ENCODE assay signal across 8 cellular contexts in genomic region chr14:85531141-85531593, GRCh38. TPM values are rescaled to one million over a fixed set of nuclear protein-coding genes. Genes with fewer than 3 reads are reported as not detected.
DNase-seq lines count a peak whose midpoint lies in the region; ATAC-seq lines count a peak whose summit lies in the region.

No MANE protein-coding gene starts in this region.

- H3K36me3 ChIP-seq in H7 (replicated peaks; ENCODE audit: control insufficient read depth, insufficient read depth, low read length): no peaks in the 10 kb centered on the region
- no peaks in the 10 kb centered on the region for H3K36me3 ChIP-seq in naive thymus-derived CD4-positive, alpha-beta T cell (ENCODE audit: control insufficient read depth in 2 of 3, insufficient read depth in 3 of 3, low read length in 3 of 3)

- H3K27ac ChIP-seq in right cardiac atrium (ENCODE audit: low read length): no peak overlapping the region
- H3K27ac ChIP-seq in naive thymus-derived CD4-positive, alpha-beta T cell (ENCODE audit: low read depth, low read length): no peak overlapping the region

- peaks cover 74% of the 10 kb centered on the region for H3K27me3 ChIP-seq in H7 (ENCODE audit: control insufficient read depth, insufficient read depth, low read length)
- no peaks in the 10 kb centered on the region for H3K27me3 ChIP-seq in right cardiac atrium (ENCODE audit: control insufficient read depth, insufficient read depth)
- H3K27me3 ChIP-seq in naive thymus-derived CD4-positive, alpha-beta T cell (ENCODE audit: control insufficient read depth in 2 of 2, insufficient read depth in 2 of 2, low read length in 2 of 2): peaks cover 0 to 6% of the 10 kb centered on the region in 2 donors

- ATAC-seq in right cardiac atrium (peak; percentile 24 to 43), GM21619 (IDR thresholded peaks at IDR 0.05; ENCODE audit: unreplicated experiment) (no peak)
- no peak for ATAC-seq in naive thymus-derived CD4-positive, alpha-beta T cell

- H3K27ac Mint-ChIP-seq in naive thymus-derived CD4-positive, alpha-beta T cell: no peak overlapping the region

- peaks cover 0 to 13% (median 4%) of the 10 kb centered on the region in 11 donors for H3K9me3 Mint-ChIP-seq in naive thymus-derived CD4-positive, alpha-beta T cell

- no peaks in the 10 kb centered on the region for H3K9me3 ChIP-seq in right cardiac atrium (ENCODE audit: control insufficient read depth, low read length)
- no peaks in the 10 kb centered on the region for H3K9me3 ChIP-seq in naive thymus-derived CD4-positive, alpha-beta T cell (ENCODE audit: control insufficient read depth in 2 of 3, low read length in 3 of 3)

- WGBS in right cardiac atrium: under 1% methylated on average over 29 of the region's 29 CpGs

- H3K4me3 Mint-ChIP-seq in naive thymus-derived CD4-positive, alpha-beta T cell: no peak overlapping the region

- peaks cover 0 to 5% (median 0%) of the 10 kb centered on the region in 5 donors for H3K36me3 Mint-ChIP-seq in naive thymus-derived CD4-positive, alpha-beta T cell

- H3K27me3 Mint-ChIP-seq in naive thymus-derived CD4-positive, alpha-beta T cell: peaks cover 59 to 80% (median 79%) of the 10 kb centered on the region in 5 donors

- H3K4me3 ChIP-seq in H7 (ENCODE audit: insufficient read depth, low read depth, low read length) (peak overlapping the region; percentile 76), right cardiac atrium (ENCODE audit: low read length) (peak overlapping the region; percentile 53)
- H3K4me3 ChIP-seq in naive thymus-derived CD4-positive, alpha-beta T cell (ENCODE audit: low read length): no peak overlapping the region

- H3K4me1 ChIP-seq in right cardiac atrium (ENCODE audit: control insufficient read depth, insufficient read depth, low read length): no peaks in the 10 kb centered on the region
- no peaks in the 10 kb centered on the region for H3K4me1 ChIP-seq in naive thymus-derived CD4-positive, alpha-beta T cell (ENCODE audit: control insufficient read depth in 2 of 2, insufficient read depth in 2 of 2, low read length in 2 of 2)

- intact Hi-C loops in right cardiac atrium (cut with DNase I): loop anchor here in 2 of 4 donors (10.0 kb wide), 3 partner anchors 116 to 1526 kb away; no protein-coding TSS in a partner anchor
- intact Hi-C loops in naive thymus-derived CD4-positive, alpha-beta T cell (cut with micrococcal nuclease): no loop called here

- CTCF ChIA-PET in naive thymus-derived CD4-positive, alpha-beta T cell (lab: Charles Lee): interaction anchor here (0.6 kb wide), 1 partner anchor 30 kb away, joined by 3 read pairs; no protein-coding TSS in a partner anchor

- POLR2A ChIA-PET in naive thymus-derived CD4-positive, alpha-beta T cell (lab: Charles Lee): no interaction called here

- peak; percentile 70 for DNase-seq in H7
- peak; percentile 87 for DNase-seq in amniotic epithelial cell (ENCODE audit: low read depth)
- peak; percentile 74 to 86 (median 85) for DNase-seq in right cardiac atrium
- peak; percentile 7 for DNase-seq in putamen (ENCODE audit: low spot score)
- no peak for DNase-seq in DMS153 treated with DMSO at 0.1 percent for 48 hours (lab: John Stamatoyannopoulos, UW; ENCODE audit: unreplicated experiment)
- DNase-seq in naive thymus-derived CD4-positive, alpha-beta T cell: no peak
- DNase-seq in DMS153 (lab: John Stamatoyannopoulos, UW): no peak

- H3K4me1 Mint-ChIP-seq in naive thymus-derived CD4-positive, alpha-beta T cell: peaks cover 0 to 21% (median 16%) of the 10 kb centered on the region in 7 donors

RNA-seq across cellular contexts. Expression of gene FLRT2, which starts 1.2 kb away (rescaled TPM):
- 8.6 and 10.8 TPM in 2 replicates for total RNA-seq in H7 (2014; rRNA removed; shearing (Covaris generic))
- 10 to 100 TPM in 3 of 4 donors, 1 to 10 TPM in 1; 3.9 to 39.2 (median 15.9) TPM for total RNA-seq in right cardiac atrium
- 2.2 TPM for polyA plus RNA-seq in right cardiac atrium
- total RNA-seq in naive thymus-derived CD4-positive, alpha-beta T cell: not detected
- not detected for polyA plus RNA-seq in naive thymus-derived CD4-positive, alpha-beta T cell

Comparison
In these comparisons a context has a peak if more than half of its experiments do, and no peak if none do; other contexts are left out.
1. DNase-seq: peak in H7 (single experiment), amniotic epithelial cell (single experiment), right cardiac atrium (3 of 3) and putamen (single experiment); none in DMS153 treated with DMSO at 0.1 percent for 48 hours (single experiment), naive thymus-derived CD4-positive, alpha-beta T cell (0 of 9) and DMS153 (single experiment).
2. ATAC-seq: peak in right cardiac atrium (2 of 2); none in GM21619 (single experiment) and naive thymus-derived CD4-positive, alpha-beta T cell (single experiment).